In genomic region chr1:67735806-67736627, GRCh38 we compare ENCODE assay signal across 8 cellular contexts. TPM values are rescaled to one million over a fixed set of nuclear protein-coding genes. Genes with fewer than 3 reads are reported as not detected.
DNase-seq lines count a peak whose midpoint lies in the region; ATAC-seq, FAIRE-seq and TF ChIP-seq lines count a peak whose summit lies in the region.

No MANE protein-coding gene starts in this region.

- H3K36me3 ChIP-seq in SJSA1: peaks cover 10% of the 10 kb centered on the region; the same call in 1 of the 2 replicates
- no peaks in the 10 kb centered on the region for H3K36me3 ChIP-seq in small intestine (ENCODE audit: control insufficient read depth in 2 of 2, insufficient read depth in 2 of 2, low read length in 2 of 2)

- intact Hi-C loops in Calu3 (cut with micrococcal nuclease; ENCODE audit: unreplicated experiment): no loop called here

- peak overlapping the region; percentile 60 for H3K4me3 Mint-ChIP-seq in Calu3 (ENCODE audit: low read depth, unreplicated experiment)

- DNase-seq in Calu3: peak; percentile 74
- DNase-seq in SJSA1 (ENCODE audit: low read depth in 1 of 2, low spot score in 2 of 2): peak; percentile 91 to 93
- DNase-seq in astrocyte of the cerebellum (ENCODE audit: low read depth): peak; percentile 88
- DNase-seq in iris pigment epithelial cell (ENCODE audit: low read depth): peak; percentile 94
- DNase-seq in small intestine: peak; percentile 82
- DNase-seq in NCI-H2171 treated with DMSO at 0.1 percent for 48 hours (lab: John Stamatoyannopoulos, UW): no peak

- H3K27me3 Mint-ChIP-seq in Calu3 (ENCODE audit: unreplicated experiment): no peaks in the 10 kb centered on the region

- peaks cover 14% of the 10 kb centered on the region for H3K36me3 Mint-ChIP-seq in Calu3 (ENCODE audit: insufficient read depth, unreplicated experiment)

- H3K9me3 Mint-ChIP-seq in Calu3 (ENCODE audit: low read depth, unreplicated experiment): no peaks in the 10 kb centered on the region

- peaks cover 53% of the 10 kb centered on the region for H3K4me1 ChIP-seq in SJSA1 (replicated peaks)
- peaks cover 22 to 24% of the 10 kb centered on the region in 2 donors for H3K4me1 ChIP-seq in small intestine (ENCODE audit: control insufficient read depth in 2 of 2, insufficient read depth in 1 of 2, low read depth in 1 of 2, low read length in 1 of 2)

- H3K9me3 ChIP-seq in SJSA1 (replicated peaks) (no peaks in the 10 kb centered on the region), small intestine (ENCODE audit: control insufficient read depth, low read depth) (no peaks in the 10 kb centered on the region)

- ATAC-seq in GM19467 (IDR thresholded peaks at IDR 0.05; ENCODE audit: unreplicated experiment) (peak; percentile 95), HG03558 (IDR thresholded peaks at IDR 0.05; ENCODE audit: extremely low read depth, unreplicated experiment) (peak; percentile 93)

- CTCF ChIA-PET in Calu3 (lab: Charles Lee): interaction anchor here (1.8 kb wide), 1 partner anchor 12 kb away, joined by 4 read pairs; no protein-coding TSS in a partner anchor

- WGBS in small intestine, 3 donors: 8 to 13% (median 9%) methylated on average over 11 of the region's 11 CpGs

- peaks cover 22% of the 10 kb centered on the region for H3K4me1 Mint-ChIP-seq in Calu3 (ENCODE audit: low read depth, unreplicated experiment)

- peak overlapping the region; percentile 88 for H3K27ac Mint-ChIP-seq in Calu3 (ENCODE audit: unreplicated experiment)

- in situ Hi-C loops in astrocyte of the cerebellum (cut with HindIII; ENCODE audit: low sequenced_read_pairs): no loop called here

- TF ChIP-seq CTCF in Calu3 (IDR thresholded peaks at IDR 0.05; ENCODE audit: unreplicated experiment): no peak
- TF ChIP-seq CTCF in astrocyte of the cerebellum (IDR thresholded peaks at IDR 0.05; ENCODE audit: low read depth, low read length, missing control alignments): no peak

- H3K27ac ChIP-seq in SJSA1: peak overlapping the region; percentile 63
- H3K27ac ChIP-seq in small intestine (ENCODE audit: low read depth in 1 of 2, low read length in 1 of 2): peak overlapping the region; percentile 72 to 95

- no peaks in the 10 kb centered on the region for H3K27me3 ChIP-seq in SJSA1 (replicated peaks)
- no peaks in the 10 kb centered on the region for H3K27me3 ChIP-seq in small intestine (ENCODE audit: control insufficient read depth in 2 of 2, insufficient read depth in 2 of 2, low read length in 2 of 2)

- H3K4me3 ChIP-seq in SJSA1: 0 out of 2 replicates have a peak overlapping the region, but pooled peaks have one; percentile 8
- H3K4me3 ChIP-seq in astrocyte of the cerebellum (ENCODE audit: low read depth, low read length): peak overlapping the region; percentile 17
- H3K4me3 ChIP-seq in small intestine (ENCODE audit: low read depth in 1 of 2, low read length in 2 of 2): no peak overlapping the region

- FAIRE-seq in small intestine (lab: Jason Lieb, UNC): no peak

- BruUV-seq in Calu3 (replicated peaks; lab: Mats Ljungman, UMichigan): no TSS peak

RNA-seq across cellular contexts. Expression of gene GADD45A, which starts 51.0 kb away (rescaled TPM):
- total RNA-seq in Calu3 (2022): 34.0 and 35.4 TPM in 2 replicates
- total RNA-seq in SJSA1 (2014; rRNA removed; shearing (Covaris generic)): 63.1 and 125 TPM in 2 replicates
- 10 to 100 TPM; 31.2 to 76.3 (median 64.8) TPM for polyA plus RNA-seq in small intestine

Comparison
In these comparisons a context has a peak if more than half of its experiments do, and no peak if none do; other contexts are left out.
1. H3K4me3 ChIP-seq: peak in SJSA1 (single experiment) and astrocyte of the cerebellum (single experiment); none in small intestine (0 of 2).